Comparison of ENCODE assay signal across 17 cellular contexts in genomic region chr7:108351715-108352114, GRCh38.
DNase-seq lines count a peak whose midpoint lies in the region; TF ChIP-seq lines count a peak whose summit lies in the region.
"Had no signal": no experiment of that assay in that cellular context is flagged by ENCODE, and none has a peak within 500 bp of the region (broad histone marks: within the 10 kb centered on the region; RNA-seq: fewer than 3 reads in every experiment).

No MANE protein-coding gene starts in this region.

- H3K4me3 ChIP-seq in fibroblast of mammary gland (ENCODE audit: control insufficient read depth, low read depth, low read length), result no peak overlapping the region
- H3K4me3 ChIP-seq in ovary, result no peak overlapping the region

- no peaks in the 10 kb centered on the region for H3K36me3 ChIP-seq in ovary

- H3K27ac ChIP-seq in ovary, result no peak overlapping the region

- TF ChIP-seq CTCF in fibroblast of mammary gland (conservative IDR thresholded peaks at IDR 0.05; ENCODE audit: control insufficient read depth, insufficient read depth, low read depth, low read length) (no peak), ovary (IDR thresholded peaks at IDR 0.05) (no peak)

- H3K36me3 Mint-ChIP-seq in activated naive CD4-positive, alpha-beta T cell treated with anti-CD3 and anti-CD28 coated beads, Interleukin-2, amount 10 ng/mL, durations not matched to agents 7 days and 5 days, result no peaks in the 10 kb centered on the region

- H3K9me3 Mint-ChIP-seq in activated naive CD4-positive, alpha-beta T cell treated with anti-CD3 and anti-CD28 coated beads, Interleukin-2, amount 10 ng/mL, durations not matched to agents 7 days and 5 days, result no peaks in the 10 kb centered on the region
- H3K9me3 Mint-ChIP-seq: central memory CD8-positive, alpha-beta T cell; naive thymus-derived CD4-positive, alpha-beta T cell had no signal

- DNase-seq in COR-L47 (lab: John Stamatoyannopoulos, UW) (peak; percentile 53), NCI-H1417 treated with DMSO at 0.1 percent for 48 hours (lab: John Stamatoyannopoulos, UW) (peak; percentile 80), NCI-H524 treated with DMSO at 0.1 percent for 48 hours (lab: John Stamatoyannopoulos, UW) (peak; percentile 52), fibroblast of mammary gland (ENCODE audit: low read depth) (peak; percentile 41), SK-N-DZ (ENCODE audit: low spot score) (no peak), ovary (no peak)
- DNase-seq in activated naive CD4-positive, alpha-beta T cell treated with anti-CD3 and anti-CD28 coated beads, Interleukin-2, amount 10 ng/mL, durations not matched to agents 7 days and 5 days, result no peak
- DNase-seq in activated CD4-positive, CD25-positive, alpha-beta regulatory T cell treated with anti-CD3 and anti-CD28 coated beads, Interleukin-2, amount 50 U/mL, for 72 hours, result no peak
- DNase-seq: activated CD8-positive, alpha-beta memory T cell treated with anti-CD3 and anti-CD28 coated beads for 24 hours; activated naive CD4-positive, alpha-beta T cell treated with anti-CD3 and anti-CD28 coated beads, Interleukin-2, amount 50 U/mL, for 16 hours; hippocampal formation; left ventricle myocardium superior; naive thymus-derived CD4-positive, alpha-beta T cell; NCI-H226; Right ventricle myocardium superior had no signal

- no peak for TF ChIP-seq POLR2A in ovary (IDR thresholded peaks at IDR 0.05)

- CTCF ChIA-PET in activated naive CD4-positive, alpha-beta T cell treated with anti-CD3 and anti-CD28 coated beads, Interleukin-2, amount 10 ng/mL, durations not matched to agents 7 days and 5 days (lab: Charles Lee), result no interaction called here

- no peaks in the 10 kb centered on the region for H3K27me3 Mint-ChIP-seq in activated naive CD4-positive, alpha-beta T cell treated with anti-CD3 and anti-CD28 coated beads, Interleukin-2, amount 10 ng/mL, durations not matched to agents 7 days and 5 days

- H3K4me1 ChIP-seq in ovary (ENCODE audit: insufficient read depth), result no peaks in the 10 kb centered on the region

- H3K4me1 Mint-ChIP-seq in activated naive CD4-positive, alpha-beta T cell treated with anti-CD3 and anti-CD28 coated beads, Interleukin-2, amount 10 ng/mL, durations not matched to agents 7 days and 5 days, result no peaks in the 10 kb centered on the region
- H3K4me1 Mint-ChIP-seq: B cell; central memory CD8-positive, alpha-beta T cell; naive thymus-derived CD4-positive, alpha-beta T cell had no signal

- intact Hi-C loops in ovary (cut with DNase I), result no loop called here

- H3K4me3 Mint-ChIP-seq in activated naive CD4-positive, alpha-beta T cell treated with anti-CD3 and anti-CD28 coated beads, Interleukin-2, amount 10 ng/mL, durations not matched to agents 7 days and 5 days, result no peak overlapping the region
- H3K4me3 Mint-ChIP-seq: B cell; central memory CD8-positive, alpha-beta T cell; naive thymus-derived CD4-positive, alpha-beta T cell had no signal

- TF ChIP-seq EP300 in ovary (IDR thresholded peaks at IDR 0.05), result no peak

- no peaks in the 10 kb centered on the region for H3K27me3 ChIP-seq in ovary

- H3K9me3 ChIP-seq in ovary, result no peaks in the 10 kb centered on the region

- H3K27ac Mint-ChIP-seq in activated naive CD4-positive, alpha-beta T cell treated with anti-CD3 and anti-CD28 coated beads, Interleukin-2, amount 10 ng/mL, durations not matched to agents 7 days and 5 days, result no peak overlapping the region
- H3K27ac Mint-ChIP-seq: B cell; naive thymus-derived CD4-positive, alpha-beta T cell had no signal

Comparison
In these comparisons a context has a peak if more than half of its experiments do, and no peak if none do; other contexts are left out.
1. DNase-seq: peak in COR-L47 (single experiment), NCI-H1417 treated with DMSO at 0.1 percent for 48 hours (single experiment), NCI-H524 treated with DMSO at 0.1 percent for 48 hours (single experiment) and fibroblast of mammary gland (single experiment); none in activated naive CD4-positive, alpha-beta T cell treated with anti-CD3 and anti-CD28 coated beads, Interleukin-2, amount 10 ng/mL, durations not matched to agents 7 days and 5 days (single experiment), SK-N-DZ (single experiment), ovary (0 of 5) and activated CD4-positive, CD25-positive, alpha-beta regulatory T cell treated with anti-CD3 and anti-CD28 coated beads, Interleukin-2, amount 50 U/mL, for 72 hours (single experiment).